Comparison of ENCODE assay signal across 1 cellular context in genomic region chr4:99383833-99384392, GRCh38.
A peak's percentile ranks its signal among the peaks of the same experiment; 100 is the strongest.
TF ChIP-seq lines count a peak whose summit lies in the region.

No MANE protein-coding gene starts in this region.

TF ChIP-seq in HepG2, 621 proteins besides CTCF, POLR2A, EP300 and RAD21 (continued from another document and continues in another):
- TF ChIP-seq HMGXB3 (CRISPR knock-in tag; IDR thresholded peaks at IDR 0.05; ENCODE audit: borderline replicate concordance) (no peak), MXD4 (CRISPR knock-in tag; IDR thresholded peaks at IDR 0.05) (0 out of 2 replicates have a peak, but pooled peaks have one; percentile 7), ARID5B (CRISPR knock-in tag; IDR thresholded peaks at IDR 0.05) (peak; percentile 71), CEBPZ (IDR thresholded peaks at IDR 0.05; ENCODE audit: low read length) (no peak), ZNF7 (CRISPR knock-in tag; IDR thresholded peaks at IDR 0.05) (no peak), PAXIP1 (CRISPR knock-in tag; conservative IDR thresholded peaks at IDR 0.05) (no peak), ZNF468 (CRISPR knock-in tag; IDR thresholded peaks at IDR 0.05) (no peak), KDM3A (CRISPR knock-in tag; IDR thresholded peaks at IDR 0.05; ENCODE audit: low read depth) (no peak), KDM4B (CRISPR knock-in tag; IDR thresholded peaks at IDR 0.05) (no peak), ZNF878 (CRISPR knock-in tag; IDR thresholded peaks at IDR 0.05) (peak; percentile 68; the same call in 1 of the 2 replicates), ATF5 (CRISPR knock-in tag; IDR thresholded peaks at IDR 0.05; ENCODE audit: low read depth) (no peak), ZNF225 (CRISPR knock-in tag; IDR thresholded peaks at IDR 0.05) (no peak), SP4 (CRISPR knock-in tag; IDR thresholded peaks at IDR 0.05) (no peak), SAP130 (CRISPR knock-in tag; IDR thresholded peaks at IDR 0.05; ENCODE audit: low read depth) (no peak), ZNF292 (CRISPR knock-in tag; IDR thresholded peaks at IDR 0.05; ENCODE audit: borderline replicate concordance, low read depth) (no peak), ZNF576 (CRISPR knock-in tag; IDR thresholded peaks at IDR 0.05) (no peak), ZNF740 (CRISPR knock-in tag; IDR thresholded peaks at IDR 0.05) (no peak), ZNF543 (CRISPR knock-in tag; IDR thresholded peaks at IDR 0.05) (no peak), ZBTB44 (CRISPR knock-in tag; IDR thresholded peaks at IDR 0.05) (no peak), ZBTB4 (CRISPR knock-in tag; IDR thresholded peaks at IDR 0.05; ENCODE audit: borderline replicate concordance) (no peak), TOE1 (CRISPR knock-in tag; IDR thresholded peaks at IDR 0.05) (no peak), ATF3 (CRISPR knock-in tag; IDR thresholded peaks at IDR 0.05) (no peak), ZBTB26 (CRISPR knock-in tag; IDR thresholded peaks at IDR 0.05; ENCODE audit: borderline replicate concordance) (no peak), HMG20A (CRISPR knock-in tag; IDR thresholded peaks at IDR 0.05; ENCODE audit: borderline replicate concordance) (peak; percentile 16; the same call in 1 of the 2 replicates), HMGXB4 (CRISPR knock-in tag; IDR thresholded peaks at IDR 0.05; ENCODE audit: borderline replicate concordance in 1 of 2, low read depth in 1 of 2) (no peak), ZNF563 (CRISPR knock-in tag; IDR thresholded peaks at IDR 0.05) (no peak)
